8 cellular contexts compared by ENCODE assay signal in genomic region chr6:36195471-36196048, GRCh38. TPM values are rescaled to one million over a fixed set of nuclear protein-coding genes. Genes with fewer than 3 reads are reported as not detected.
DNase-seq lines count a peak whose midpoint lies in the region; ATAC-seq and TF ChIP-seq lines count a peak whose summit lies in the region.

No MANE protein-coding gene starts in this region.

- peaks cover 32% of the 10 kb centered on the region for H3K4me1 ChIP-seq in DND-41 (ENCODE audit: insufficient read depth, low read length)
- H3K4me1 ChIP-seq in duodenal mucosa (ENCODE audit: control insufficient read depth in 1 of 2, insufficient read depth in 2 of 2, low read length in 2 of 2): peaks cover 8 to 11% of the 10 kb centered on the region in 2 donors
- peaks cover 18 to 25% of the 10 kb centered on the region in 2 experiments for H3K4me1 ChIP-seq in neutrophil (ENCODE audit: control insufficient read depth in 1 of 2, insufficient read depth in 1 of 2, low read depth in 1 of 2, low read length in 1 of 2)

- peaks cover 7% of the 10 kb centered on the region; the same call in 1 of the 2 replicates for H4K20me1 ChIP-seq in DND-41 (ENCODE audit: insufficient read depth, low read length)

- H3K9me3 ChIP-seq in DND-41 (ENCODE audit: insufficient read depth, low read length, severe bottlenecking) (no peaks in the 10 kb centered on the region), duodenal mucosa (ENCODE audit: control insufficient read depth in 1 of 2, low read length in 2 of 2) (no peaks in the 10 kb centered on the region), neutrophil (no peaks in the 10 kb centered on the region)

- ATAC-seq in DND-41 (ENCODE audit: insufficient read depth, low read depth) (no peak), HG03025 (IDR thresholded peaks at IDR 0.05; ENCODE audit: low FRiP score, unreplicated experiment) (no peak), sciatic nerve (no peak)

- H3K27ac ChIP-seq in DND-41 (ENCODE audit: low read length): no peak overlapping the region; the same call in 1 of the 2 replicates
- no peak overlapping the region for H3K27ac ChIP-seq in duodenal mucosa (ENCODE audit: low read depth, low read length)
- peak overlapping the region; percentile 96 for H3K27ac ChIP-seq in neutrophil

- TF ChIP-seq CTCF in DND-41 (IDR thresholded peaks at IDR 0.05; ENCODE audit: borderline replicate concordance, extremely low read depth, low read length, poor library complexity, severe bottlenecking) (no peak), neutrophil (IDR thresholded peaks at IDR 0.05) (no peak)

- no peak for DNase-seq in DND-41
- peak; percentile 39 for DNase-seq in NCI-H69 (lab: John Stamatoyannopoulos, UW)
- no peak for DNase-seq in stimulated activated CD4-positive, alpha-beta T cell treated with anti-CD3 and anti-CD28 coated beads, Interleukin-15, amount 100 ng/mL, for 24 hours
- no peak for DNase-seq in sciatic nerve (ENCODE audit: low spot score)
- no peak for DNase-seq in activated CD8-positive, alpha-beta memory T cell treated with anti-CD3 and anti-CD28 coated beads for 24 hours

- H3K79me2 ChIP-seq in DND-41 (ENCODE audit: insufficient read depth, low read length): peaks cover 34% of the 10 kb centered on the region

- H3K27me3 ChIP-seq in DND-41 (ENCODE audit: insufficient read depth, low read length, poor library complexity) (no peaks in the 10 kb centered on the region), duodenal mucosa (ENCODE audit: control insufficient read depth in 1 of 2, insufficient read depth in 2 of 2, low read length in 2 of 2) (no peaks in the 10 kb centered on the region), neutrophil (no peaks in the 10 kb centered on the region)

- H3K4me3 ChIP-seq in DND-41 (ENCODE audit: low read depth in 1 of 2, low read length in 2 of 2) (peak overlapping the region in 1 of 2 experiments; percentile 62; a peak in 3 of 4 replicates), duodenal mucosa (ENCODE audit: low read depth in 1 of 2, low read length in 2 of 2) (peak overlapping the region; percentile 72), neutrophil (ENCODE audit: low read depth in 1 of 2, low read length in 1 of 2) (peak overlapping the region; percentile 77 to 82)

- H3K9ac ChIP-seq in DND-41 (ENCODE audit: low read depth, low read length): peak overlapping the region; percentile 76
- peak overlapping the region; percentile 59 to 78 for H3K9ac ChIP-seq in duodenal mucosa (ENCODE audit: low read depth in 1 of 2, low read length in 2 of 2)

- peak overlapping the region; percentile 96 for H3K4me2 ChIP-seq in DND-41 (ENCODE audit: insufficient read depth, low read length)

- H2AFZ ChIP-seq in DND-41 (ENCODE audit: low read depth, low read length): peak overlapping the region; percentile 99

- H3K36me3 ChIP-seq in DND-41 (ENCODE audit: insufficient read depth, low read length): peaks cover 14% of the 10 kb centered on the region
- peaks cover 2 to 7% of the 10 kb centered on the region in 2 donors for H3K36me3 ChIP-seq in duodenal mucosa (ENCODE audit: control insufficient read depth in 1 of 2, insufficient read depth in 2 of 2, low read length in 2 of 2)
- peaks cover 4% of the 10 kb centered on the region for H3K36me3 ChIP-seq in neutrophil

- intact Hi-C loops in sciatic nerve (cut with DNase I): no loop called here

RNA-seq across cellular contexts. Expression of gene BRPF3, which starts 1.0 kb away (rescaled TPM):
- total RNA-seq in sciatic nerve: 36.6 TPM
